ENCODE assay signal across 1 cellular context in the genomic region with DNA sequence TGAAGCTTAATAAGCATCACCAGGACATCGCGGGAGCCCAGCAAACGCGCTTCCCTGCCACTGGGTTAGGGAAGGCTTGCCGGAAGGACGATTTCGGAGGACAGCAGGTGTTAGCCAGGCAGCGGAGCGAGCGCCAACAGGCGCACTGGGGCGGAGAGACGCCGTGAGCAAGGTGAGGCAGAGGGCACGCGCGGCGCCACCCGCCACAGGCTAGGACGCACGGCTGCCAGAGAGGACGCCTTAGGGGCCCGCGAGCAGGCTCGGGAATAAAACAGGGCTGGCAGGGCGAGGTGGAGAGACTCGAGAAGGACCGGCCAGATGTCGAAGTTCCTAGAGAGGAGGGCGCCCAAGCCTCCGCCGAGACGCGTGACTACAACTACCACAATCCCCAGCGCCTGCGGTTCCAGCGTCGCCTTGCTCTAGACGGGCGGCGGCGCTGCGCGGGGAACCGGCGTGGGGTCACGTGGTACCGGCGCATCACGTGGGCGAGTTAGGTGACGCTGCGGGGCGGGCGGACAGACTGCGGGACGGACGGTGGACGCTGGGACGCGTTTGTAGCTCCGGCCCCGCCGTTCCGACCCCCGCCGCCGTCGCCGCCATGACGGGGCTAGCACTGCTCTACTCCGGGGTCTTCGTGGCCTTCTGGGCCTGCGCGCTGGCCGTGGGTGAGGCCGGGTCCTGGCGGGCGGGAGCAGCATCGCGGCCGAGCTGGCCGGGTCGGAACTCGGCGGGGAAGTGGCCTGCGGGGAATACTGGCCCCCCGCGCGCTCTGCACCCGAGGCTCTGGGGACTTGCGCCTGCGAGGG.
TF ChIP-seq lines count a peak whose summit lies in the region.

A gene (plus strand): TSS at position 518 of the 806 bp plus-strand sequence. CDS start 81 bp downstream, at position 599.

TF ChIP-seq in K562, 482 proteins besides CTCF, POLR2A, EP300 and RAD21 (continued from another document and continues in another):
- TF ChIP-seq, protein P1, sequence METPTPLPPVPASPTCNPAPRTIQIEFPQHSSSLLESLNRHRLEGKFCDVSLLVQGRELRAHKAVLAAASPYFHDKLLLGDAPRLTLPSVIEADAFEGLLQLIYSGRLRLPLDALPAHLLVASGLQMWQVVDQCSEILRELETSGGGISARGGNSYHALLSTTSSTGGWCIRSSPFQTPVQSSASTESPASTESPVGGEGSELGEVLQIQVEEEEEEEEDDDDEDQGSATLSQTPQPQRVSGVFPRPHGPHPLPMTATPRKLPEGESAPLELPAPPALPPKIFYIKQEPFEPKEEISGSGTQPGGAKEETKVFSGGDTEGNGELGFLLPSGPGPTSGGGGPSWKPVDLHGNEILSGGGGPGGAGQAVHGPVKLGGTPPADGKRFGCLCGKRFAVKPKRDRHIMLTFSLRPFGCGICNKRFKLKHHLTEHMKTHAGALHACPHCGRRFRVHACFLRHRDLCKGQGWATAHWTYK (CRISPR knock-in tag; IDR thresholded peaks at IDR 0.05), result peak; percentile 11; the same call in 1 of the 2 replicates
- TF ChIP-seq, protein P2, sequence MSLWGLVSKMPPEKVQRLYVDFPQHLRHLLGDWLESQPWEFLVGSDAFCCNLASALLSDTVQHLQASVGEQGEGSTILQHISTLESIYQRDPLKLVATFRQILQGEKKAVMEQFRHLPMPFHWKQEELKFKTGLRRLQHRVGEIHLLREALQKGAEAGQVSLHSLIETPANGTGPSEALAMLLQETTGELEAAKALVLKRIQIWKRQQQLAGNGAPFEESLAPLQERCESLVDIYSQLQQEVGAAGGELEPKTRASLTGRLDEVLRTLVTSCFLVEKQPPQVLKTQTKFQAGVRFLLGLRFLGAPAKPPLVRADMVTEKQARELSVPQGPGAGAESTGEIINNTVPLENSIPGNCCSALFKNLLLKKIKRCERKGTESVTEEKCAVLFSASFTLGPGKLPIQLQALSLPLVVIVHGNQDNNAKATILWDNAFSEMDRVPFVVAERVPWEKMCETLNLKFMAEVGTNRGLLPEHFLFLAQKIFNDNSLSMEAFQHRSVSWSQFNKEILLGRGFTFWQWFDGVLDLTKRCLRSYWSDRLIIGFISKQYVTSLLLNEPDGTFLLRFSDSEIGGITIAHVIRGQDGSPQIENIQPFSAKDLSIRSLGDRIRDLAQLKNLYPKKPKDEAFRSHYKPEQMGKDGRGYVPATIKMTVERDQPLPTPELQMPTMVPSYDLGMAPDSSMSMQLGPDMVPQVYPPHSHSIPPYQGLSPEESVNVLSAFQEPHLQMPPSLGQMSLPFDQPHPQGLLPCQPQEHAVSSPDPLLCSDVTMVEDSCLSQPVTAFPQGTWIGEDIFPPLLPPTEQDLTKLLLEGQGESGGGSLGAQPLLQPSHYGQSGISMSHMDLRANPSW (CRISPR knock-in tag; IDR thresholded peaks at IDR 0.05), result 0 out of 2 replicates have a peak, but pooled peaks have one; percentile 70
- no peak for TF ChIP-seq ZNF77 (CRISPR knock-in tag; IDR thresholded peaks at IDR 0.05)
- no peak for TF ChIP-seq MECOM (CRISPR knock-in tag; IDR thresholded peaks at IDR 0.05)
- TF ChIP-seq, protein P3, sequence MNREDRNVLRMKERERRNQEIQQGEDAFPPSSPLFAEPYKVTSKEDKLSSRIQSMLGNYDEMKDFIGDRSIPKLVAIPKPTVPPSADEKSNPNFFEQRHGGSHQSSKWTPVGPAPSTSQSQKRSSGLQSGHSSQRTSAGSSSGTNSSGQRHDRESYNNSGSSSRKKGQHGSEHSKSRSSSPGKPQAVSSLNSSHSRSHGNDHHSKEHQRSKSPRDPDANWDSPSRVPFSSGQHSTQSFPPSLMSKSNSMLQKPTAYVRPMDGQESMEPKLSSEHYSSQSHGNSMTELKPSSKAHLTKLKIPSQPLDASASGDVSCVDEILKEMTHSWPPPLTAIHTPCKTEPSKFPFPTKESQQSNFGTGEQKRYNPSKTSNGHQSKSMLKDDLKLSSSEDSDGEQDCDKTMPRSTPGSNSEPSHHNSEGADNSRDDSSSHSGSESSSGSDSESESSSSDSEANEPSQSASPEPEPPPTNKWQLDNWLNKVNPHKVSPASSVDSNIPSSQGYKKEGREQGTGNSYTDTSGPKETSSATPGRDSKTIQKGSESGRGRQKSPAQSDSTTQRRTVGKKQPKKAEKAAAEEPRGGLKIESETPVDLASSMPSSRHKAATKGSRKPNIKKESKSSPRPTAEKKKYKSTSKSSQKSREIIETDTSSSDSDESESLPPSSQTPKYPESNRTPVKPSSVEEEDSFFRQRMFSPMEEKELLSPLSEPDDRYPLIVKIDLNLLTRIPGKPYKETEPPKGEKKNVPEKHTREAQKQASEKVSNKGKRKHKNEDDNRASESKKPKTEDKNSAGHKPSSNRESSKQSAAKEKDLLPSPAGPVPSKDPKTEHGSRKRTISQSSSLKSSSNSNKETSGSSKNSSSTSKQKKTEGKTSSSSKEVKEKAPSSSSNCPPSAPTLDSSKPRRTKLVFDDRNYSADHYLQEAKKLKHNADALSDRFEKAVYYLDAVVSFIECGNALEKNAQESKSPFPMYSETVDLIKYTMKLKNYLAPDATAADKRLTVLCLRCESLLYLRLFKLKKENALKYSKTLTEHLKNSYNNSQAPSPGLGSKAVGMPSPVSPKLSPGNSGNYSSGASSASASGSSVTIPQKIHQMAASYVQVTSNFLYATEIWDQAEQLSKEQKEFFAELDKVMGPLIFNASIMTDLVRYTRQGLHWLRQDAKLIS (CRISPR knock-in tag; IDR thresholded peaks at IDR 0.05), result peak; percentile 39
- TF ChIP-seq FIP1L1 (IDR thresholded peaks at IDR 0.05; ENCODE audit: low read depth, low read length, poor library complexity, severe bottlenecking), result peak; percentile 97
- no peak for TF ChIP-seq HNRNPUL1 (IDR thresholded peaks at IDR 0.05; ENCODE audit: low read length)
- no peak for TF ChIP-seq HMGN3 (IDR thresholded peaks at IDR 0.05; ENCODE audit: borderline replicate concordance, extremely low read depth, insufficient read length, low read depth, low read length)
- no peak for TF ChIP-seq HDAC3 (IDR thresholded peaks at IDR 0.05; ENCODE audit: borderline replicate concordance, partially characterized antibody)
- peak; percentile 73; the same call in 1 of the 2 replicates for TF ChIP-seq CBX1 (IDR thresholded peaks at IDR 0.05; ENCODE audit: low read depth)
- TF ChIP-seq TBP (optimal IDR thresholded peaks at IDR 0.05; ENCODE audit: low read depth, low read length), result peak; percentile 73
- peak in 1 of 2 experiments; percentile 35; a peak in 1 of 4 replicates for TF ChIP-seq SRF (CRISPR knock-in tag; IDR thresholded peaks at IDR 0.05)
- no peak for TF ChIP-seq ADNP (tag; IDR thresholded peaks at IDR 0.05)
- TF ChIP-seq, protein P4, sequence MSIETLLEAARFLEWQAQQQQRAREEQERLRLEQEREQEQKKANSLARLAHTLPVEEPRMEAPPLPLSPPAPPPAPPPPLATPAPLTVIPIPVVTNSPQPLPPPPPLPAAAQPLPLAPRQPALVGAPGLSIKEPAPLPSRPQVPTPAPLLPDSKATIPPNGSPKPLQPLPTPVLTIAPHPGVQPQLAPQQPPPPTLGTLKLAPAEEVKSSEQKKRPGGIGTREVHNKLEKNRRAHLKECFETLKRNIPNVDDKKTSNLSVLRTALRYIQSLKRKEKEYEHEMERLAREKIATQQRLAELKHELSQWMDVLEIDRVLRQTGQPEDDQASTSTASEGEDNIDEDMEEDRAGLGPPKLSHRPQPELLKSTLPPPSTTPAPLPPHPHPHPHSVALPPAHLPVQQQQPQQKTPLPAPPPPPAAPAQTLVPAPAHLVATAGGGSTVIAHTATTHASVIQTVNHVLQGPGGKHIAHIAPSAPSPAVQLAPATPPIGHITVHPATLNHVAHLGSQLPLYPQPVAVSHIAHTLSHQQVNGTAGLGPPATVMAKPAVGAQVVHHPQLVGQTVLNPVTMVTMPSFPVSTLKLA (conservative IDR thresholded peaks at IDR 0.05), result peak; percentile 97 to 99
- no peak for TF ChIP-seq ZNF239 (CRISPR knock-in tag; IDR thresholded peaks at IDR 0.05)
- peak; percentile 99 for TF ChIP-seq CXXC5 (CRISPR knock-in tag; IDR thresholded peaks at IDR 0.05)
- TF ChIP-seq ZNF830 (CRISPR knock-in tag; IDR thresholded peaks at IDR 0.05), result no peak
- no peak; a peak in 1 of 4 replicates for TF ChIP-seq FOXA3 (CRISPR knock-in tag; conservative IDR thresholded peaks at IDR 0.05 in 1 of 2, IDR thresholded peaks at IDR 0.05 in 1 of 2)
- TF ChIP-seq ZNF3 (CRISPR knock-in tag; IDR thresholded peaks at IDR 0.05), result no peak
- TF ChIP-seq LCOR (CRISPR knock-in tag; IDR thresholded peaks at IDR 0.05), result 0 out of 2 replicates have a peak, but pooled peaks have one; percentile 19
- TF ChIP-seq, protein P5, sequence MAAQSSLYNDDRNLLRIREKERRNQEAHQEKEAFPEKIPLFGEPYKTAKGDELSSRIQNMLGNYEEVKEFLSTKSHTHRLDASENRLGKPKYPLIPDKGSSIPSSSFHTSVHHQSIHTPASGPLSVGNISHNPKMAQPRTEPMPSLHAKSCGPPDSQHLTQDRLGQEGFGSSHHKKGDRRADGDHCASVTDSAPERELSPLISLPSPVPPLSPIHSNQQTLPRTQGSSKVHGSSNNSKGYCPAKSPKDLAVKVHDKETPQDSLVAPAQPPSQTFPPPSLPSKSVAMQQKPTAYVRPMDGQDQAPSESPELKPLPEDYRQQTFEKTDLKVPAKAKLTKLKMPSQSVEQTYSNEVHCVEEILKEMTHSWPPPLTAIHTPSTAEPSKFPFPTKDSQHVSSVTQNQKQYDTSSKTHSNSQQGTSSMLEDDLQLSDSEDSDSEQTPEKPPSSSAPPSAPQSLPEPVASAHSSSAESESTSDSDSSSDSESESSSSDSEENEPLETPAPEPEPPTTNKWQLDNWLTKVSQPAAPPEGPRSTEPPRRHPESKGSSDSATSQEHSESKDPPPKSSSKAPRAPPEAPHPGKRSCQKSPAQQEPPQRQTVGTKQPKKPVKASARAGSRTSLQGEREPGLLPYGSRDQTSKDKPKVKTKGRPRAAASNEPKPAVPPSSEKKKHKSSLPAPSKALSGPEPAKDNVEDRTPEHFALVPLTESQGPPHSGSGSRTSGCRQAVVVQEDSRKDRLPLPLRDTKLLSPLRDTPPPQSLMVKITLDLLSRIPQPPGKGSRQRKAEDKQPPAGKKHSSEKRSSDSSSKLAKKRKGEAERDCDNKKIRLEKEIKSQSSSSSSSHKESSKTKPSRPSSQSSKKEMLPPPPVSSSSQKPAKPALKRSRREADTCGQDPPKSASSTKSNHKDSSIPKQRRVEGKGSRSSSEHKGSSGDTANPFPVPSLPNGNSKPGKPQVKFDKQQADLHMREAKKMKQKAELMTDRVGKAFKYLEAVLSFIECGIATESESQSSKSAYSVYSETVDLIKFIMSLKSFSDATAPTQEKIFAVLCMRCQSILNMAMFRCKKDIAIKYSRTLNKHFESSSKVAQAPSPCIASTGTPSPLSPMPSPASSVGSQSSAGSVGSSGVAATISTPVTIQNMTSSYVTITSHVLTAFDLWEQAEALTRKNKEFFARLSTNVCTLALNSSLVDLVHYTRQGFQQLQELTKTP (IDR thresholded peaks at IDR 0.05; ENCODE audit: low read depth in 1 of 2, partially characterized antibody in 2 of 2), result peak; percentile 40 to 87
- TF ChIP-seq PHTF2 (CRISPR knock-in tag; IDR thresholded peaks at IDR 0.05), result no peak
- TF ChIP-seq, protein P6, sequence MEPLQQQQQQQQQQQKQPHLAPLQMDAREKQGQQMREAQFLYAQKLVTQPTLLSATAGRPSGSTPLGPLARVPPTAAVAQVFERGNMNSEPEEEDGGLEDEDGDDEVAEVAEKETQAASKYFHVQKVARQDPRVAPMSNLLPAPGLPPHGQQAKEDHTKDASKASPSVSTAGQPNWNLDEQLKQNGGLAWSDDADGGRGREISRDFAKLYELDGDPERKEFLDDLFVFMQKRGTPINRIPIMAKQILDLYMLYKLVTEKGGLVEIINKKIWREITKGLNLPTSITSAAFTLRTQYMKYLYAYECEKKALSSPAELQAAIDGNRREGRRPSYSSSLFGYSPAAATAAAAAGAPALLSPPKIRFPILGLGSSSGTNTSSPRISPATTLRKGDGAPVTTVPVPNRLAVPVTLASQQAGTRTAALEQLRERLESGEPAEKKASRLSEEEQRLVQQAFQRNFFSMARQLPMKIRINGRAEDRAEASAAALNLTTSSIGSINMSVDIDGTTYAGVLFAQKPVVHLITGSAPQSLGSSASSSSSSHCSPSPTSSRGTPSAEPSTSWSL (CRISPR knock-in tag; IDR thresholded peaks at IDR 0.05; ENCODE audit: borderline replicate concordance), result peak; percentile 27; the same call in 1 of the 2 replicates
- peak; percentile 49 for TF ChIP-seq ERF (CRISPR knock-in tag; IDR thresholded peaks at IDR 0.05)
- no peak for TF ChIP-seq KDM2B (CRISPR knock-in tag; IDR thresholded peaks at IDR 0.05)
- TF ChIP-seq MBD2 (IDR thresholded peaks at IDR 0.05; ENCODE audit: borderline replicate concordance, low read depth), result peak; percentile 71; the same call in 1 of the 2 replicates
- TF ChIP-seq, protein P7, sequence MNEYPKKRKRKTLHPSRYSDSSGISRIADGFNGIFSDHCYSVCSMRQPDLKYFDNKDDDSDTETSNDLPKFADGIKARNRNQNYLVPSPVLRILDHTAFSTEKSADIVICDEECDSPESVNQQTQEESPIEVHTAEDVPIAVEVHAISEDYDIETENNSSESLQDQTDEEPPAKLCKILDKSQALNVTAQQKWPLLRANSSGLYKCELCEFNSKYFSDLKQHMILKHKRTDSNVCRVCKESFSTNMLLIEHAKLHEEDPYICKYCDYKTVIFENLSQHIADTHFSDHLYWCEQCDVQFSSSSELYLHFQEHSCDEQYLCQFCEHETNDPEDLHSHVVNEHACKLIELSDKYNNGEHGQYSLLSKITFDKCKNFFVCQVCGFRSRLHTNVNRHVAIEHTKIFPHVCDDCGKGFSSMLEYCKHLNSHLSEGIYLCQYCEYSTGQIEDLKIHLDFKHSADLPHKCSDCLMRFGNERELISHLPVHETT (CRISPR knock-in tag; conservative IDR thresholded peaks at IDR 0.05 in 1 of 2, IDR thresholded peaks at IDR 0.05 in 1 of 2), result peak in 1 of 2 experiments; percentile 97; a peak in 2 of 4 replicates
- TF ChIP-seq, protein P8, sequence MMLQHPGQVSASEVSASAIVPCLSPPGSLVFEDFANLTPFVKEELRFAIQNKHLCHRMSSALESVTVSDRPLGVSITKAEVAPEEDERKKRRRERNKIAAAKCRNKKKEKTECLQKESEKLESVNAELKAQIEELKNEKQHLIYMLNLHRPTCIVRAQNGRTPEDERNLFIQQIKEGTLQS (IDR thresholded peaks at IDR 0.05), result peak; percentile 62
- TF ChIP-seq, protein P8 (CRISPR knock-in tag; conservative IDR thresholded peaks at IDR 0.05), result no peak
- TF ChIP-seq MTA3 (IDR thresholded peaks at IDR 0.05; ENCODE audit: borderline replicate concordance), result no peak; the same call in 1 of the 2 replicates
- peak; percentile 77 for TF ChIP-seq U2AF1 (optimal IDR thresholded peaks at IDR 0.05; ENCODE audit: low read depth, low read length)
- peak; percentile 72 for TF ChIP-seq GABPA (tag; conservative IDR thresholded peaks at IDR 0.05; ENCODE audit: low read depth)
- peak; percentile 98 for TF ChIP-seq ESRRA (IDR thresholded peaks at IDR 0.05; ENCODE audit: borderline replicate concordance, low read depth)
- TF ChIP-seq NR2F6 (CRISPR knock-in tag; IDR thresholded peaks at IDR 0.05), result 0 out of 2 replicates have a peak, but pooled peaks have one; percentile 45
- TF ChIP-seq ZNF12 (CRISPR knock-in tag; IDR thresholded peaks at IDR 0.05), result peak; percentile 72; the same call in 1 of the 2 replicates
- peak; percentile 16; the same call in 1 of the 2 replicates for TF ChIP-seq TRIM28 (IDR thresholded peaks at IDR 0.05)
- TF ChIP-seq ZNF197 (CRISPR knock-in tag; IDR thresholded peaks at IDR 0.05; ENCODE audit: low read depth), result no peak
- no peak for TF ChIP-seq PHF21A (IDR thresholded peaks at IDR 0.05; ENCODE audit: borderline replicate concordance, low read depth)
- no peak for TF ChIP-seq CC2D1A (IDR thresholded peaks at IDR 0.05)
